ENCODE assay signal across 30 cellular contexts in genomic region chr1:94650301-94650700, GRCh38.
"Had no signal": no experiment of that assay in that cellular context is flagged by ENCODE, and none has a peak within 500 bp of the region (broad histone marks: within the 10 kb centered on the region; RNA-seq: fewer than 3 reads in every experiment).

No MANE protein-coding gene starts in this region.

- FAIRE-seq: bronchial epithelial cell, colon, RCC 7860 had no signal

- H3K27me3 ChIP-seq: adrenal gland had no signal

- H3K4me1 Mint-ChIP-seq: activated CD4-positive, alpha-beta T cell treated with anti-CD3 and anti-CD28 coated beads, Interleukin-2, amount 10 ng/mL, durations not matched to agents 7 days and 5 days had no signal

- H3K9me3 Mint-ChIP-seq: activated CD4-positive, alpha-beta T cell treated with anti-CD3 and anti-CD28 coated beads, Interleukin-2, amount 10 ng/mL, durations not matched to agents 7 days and 5 days; activated naive CD4-positive, alpha-beta T cell treated with anti-CD3 and anti-CD28 coated beads for 36 hours; activated naive CD4-positive, alpha-beta T cell treated with anti-CD3 and anti-CD28 coated beads, Interleukin-2, amount 50 U/mL, for 72 hours; activated T-cell treated with anti-CD3 and anti-CD28 coated beads, Interleukin-2, amount 50 U/mL, for 24 hours; activated T-helper 2 cell treated with anti-CD3 and anti-CD28 coated beads, Interferon-gamma antibody, Interleukin-2, Interleukin-4, amounts not matched to agents 10 μg/mL and 5 μg/mL and 100 μg/mL, durations not matched to agents 14 hours and 24 hours and 36 hours; brain had no signal

- ATAC-seq: activated CD8-positive, alpha-beta T cell treated with anti-CD3 and anti-CD28 coated beads, Interleukin-2, amount 10 ng/mL, durations not matched to agents 7 days and 5 days; activated naive CD4-positive, alpha-beta T cell treated with anti-CD3 and anti-CD28 coated beads, Interleukin-2, amount 50 U/mL, for 72 hours; PC-3 had no signal

- H3K36me3 Mint-ChIP-seq: activated naive CD4-positive, alpha-beta T cell treated with anti-CD3 and anti-CD28 coated beads, Interleukin-2, amount 50 U/mL, for 72 hours; brain had no signal

- H3K36me3 ChIP-seq: adrenal gland had no signal

- DNase-seq: activated CD4-positive, alpha-beta T cell treated with anti-CD3 and anti-CD28 coated beads, Interleukin-2, amount 10 ng/mL, durations not matched to agents 7 days and 5 days; activated CD4-positive, alpha-beta T cell treated with anti-CD3 and anti-CD28 coated beads, Interleukin-2, amount 50 U/mL, for 48 hours; activated CD8-positive, alpha-beta T cell treated with anti-CD3 and anti-CD28 coated beads, Interleukin-2, amount 10 ng/mL, durations not matched to agents 7 days and 5 days; activated gamma-delta T cell treated with Interleukin-2 at 50 U/mL for 16 hours; activated naive CD4-positive, alpha-beta T cell treated with anti-CD3 and anti-CD28 coated beads for 36 hours; activated T-cell treated with anti-CD3 and anti-CD28 coated beads, Interleukin-2, amount 50 U/mL, for 24 hours; adrenal gland; central memory CD4-positive, alpha-beta T cell; NCI-H1105 treated with DMSO at 0.1 percent for 48 hours; NCI-H1436; NCI-H1694; NCI-H1930; NCI-H2081 treated with DMSO at 0.1 percent for 48 hours; NCI-H226; NCI-H446 treated with DMSO at 0.1 percent for 48 hours; NCI-H524; NCI-H748 treated with DMSO at 0.1 percent for 48 hours; NK-92 treated with Interleukin-12 subunit alpha and Interleukin-12 subunit beta, amount 100 ng/mL, for 24 hours; PC-3; Right ventricle myocardium superior; T1000 had no signal

- H3K27ac ChIP-seq: adrenal gland, KMS-11, RWPE1, SK-N-MC had no signal

- H3K9ac ChIP-seq: KMS-11 had no signal

- H3K4me1 ChIP-seq: adrenal gland had no signal

- H3K27ac Mint-ChIP-seq: activated CD4-positive, alpha-beta T cell treated with anti-CD3 and anti-CD28 coated beads, Interleukin-2, amount 10 ng/mL, durations not matched to agents 7 days and 5 days; activated CD8-positive, alpha-beta T cell treated with anti-CD3 and anti-CD28 coated beads, Interleukin-2, amount 10 ng/mL, durations not matched to agents 7 days and 5 days; activated naive CD4-positive, alpha-beta T cell treated with anti-CD3 and anti-CD28 coated beads for 36 hours; activated naive CD4-positive, alpha-beta T cell treated with anti-CD3 and anti-CD28 coated beads, Interleukin-2, amount 50 U/mL, for 72 hours; activated T-cell treated with anti-CD3 and anti-CD28 coated beads, Interleukin-2, amount 50 U/mL, for 24 hours; activated T-helper 2 cell treated with anti-CD3 and anti-CD28 coated beads, Interferon-gamma antibody, Interleukin-2, Interleukin-4, amounts not matched to agents 10 μg/mL and 5 μg/mL and 100 μg/mL, durations not matched to agents 14 hours and 24 hours and 36 hours; brain had no signal

- H3K9me3 ChIP-seq: adrenal gland had no signal

- H3K4me3 ChIP-seq: adrenal gland, SK-N-MC had no signal

- H3K4me3 Mint-ChIP-seq: activated CD4-positive, alpha-beta T cell treated with anti-CD3 and anti-CD28 coated beads, Interleukin-2, amount 10 ng/mL, durations not matched to agents 7 days and 5 days; activated CD8-positive, alpha-beta T cell treated with anti-CD3 and anti-CD28 coated beads, Interleukin-2, amount 10 ng/mL, durations not matched to agents 7 days and 5 days; activated naive CD4-positive, alpha-beta T cell treated with anti-CD3 and anti-CD28 coated beads for 36 hours; activated T-cell treated with anti-CD3 and anti-CD28 coated beads, Interleukin-2, amount 50 U/mL, for 24 hours; brain had no signal

- H3K4me2 ChIP-seq: KMS-11 had no signal

- H3K27me3 Mint-ChIP-seq: brain had no signal
